ENCODE assay signal across 11 cellular contexts in genomic region chr11:117970400-117971024, GRCh38. TPM values are rescaled to one million over a fixed set of nuclear protein-coding genes. Genes with fewer than 3 reads are reported as not detected.
A peak's percentile ranks its signal among the peaks of the same experiment; 100 is the strongest.
DNase-seq lines count a peak whose midpoint lies in the region; ATAC-seq and TF ChIP-seq lines count a peak whose summit lies in the region.
"Had no signal": no experiment of that assay in that cellular context is flagged by ENCODE, and none has a peak within 500 bp of the region (broad histone marks: within the 10 kb centered on the region; RNA-seq: fewer than 3 reads in every experiment).

No MANE protein-coding gene starts in this region.

- intact Hi-C loops in OCI-LY7 (cut with micrococcal nuclease; ENCODE audit: unreplicated experiment) = no loop called here

- H3K9me2 ChIP-seq in OCI-LY7 (ENCODE audit: insufficient read depth, low read length) = no peaks in the 10 kb centered on the region

- H3K4me3 ChIP-seq in OCI-LY7 (ENCODE audit: low read depth, low read length, poor library complexity, severe bottlenecking) = no peak overlapping the region

- in situ Hi-C loops in KBM-7 (cut with MboI; ENCODE audit: low pct_unique_long_range_greater_than_20kb, low sequenced_read_pairs) = no loop called here

- H3K4me3 Mint-ChIP-seq in activated CD8-positive, alpha-beta T cell treated with anti-CD3 and anti-CD28 coated beads, Interleukin-2, amount 10 ng/mL, durations not matched to agents 7 days and 5 days = no peak overlapping the region

- peak; percentile 59 for ATAC-seq in activated CD8-positive, alpha-beta T cell treated with anti-CD3 and anti-CD28 coated beads, Interleukin-2, amount 10 ng/mL, durations not matched to agents 7 days and 5 days
- no peak for ATAC-seq in HG03175 (IDR thresholded peaks at IDR 0.05; ENCODE audit: unreplicated experiment)
- no peak for ATAC-seq in GM19455 (IDR thresholded peaks at IDR 0.05; ENCODE audit: unreplicated experiment)

- POLR2A ChIA-PET in activated CD8-positive, alpha-beta T cell treated with anti-CD3 and anti-CD28 coated beads, Interleukin-2, amount 10 ng/mL, durations not matched to agents 7 days and 5 days (lab: Charles Lee) = interaction anchor here (0.7 to 2.7 kb wide), 7 partner anchors 15 to 45 kb away, joined by 3 to 17 read pairs (median 4); partner anchors contain the start of gene IL10RA
- POLR2A ChIA-PET in OCI-LY7 (lab: Charles Lee) = no interaction called here

- no TSS peak for BruUV-seq in OCI-LY7 (replicated peaks; lab: Mats Ljungman, UMichigan)

- H3K79me2 ChIP-seq in OCI-LY7 (ENCODE audit: insufficient read depth, low read depth, low read length) = no peaks in the 10 kb centered on the region

- peak overlapping the region; percentile 47 for H3K27ac Mint-ChIP-seq in activated CD8-positive, alpha-beta T cell treated with anti-CD3 and anti-CD28 coated beads, Interleukin-2, amount 10 ng/mL, durations not matched to agents 7 days and 5 days

- H3K27me3 Mint-ChIP-seq in activated CD8-positive, alpha-beta T cell treated with anti-CD3 and anti-CD28 coated beads, Interleukin-2, amount 10 ng/mL, durations not matched to agents 7 days and 5 days (ENCODE audit: low read depth) = no peaks in the 10 kb centered on the region

- no peaks in the 10 kb centered on the region for H3K4me1 ChIP-seq in OCI-LY7 (ENCODE audit: insufficient read depth, low read length, poor library complexity, severe bottlenecking)

- no peaks in the 10 kb centered on the region for H3K9me3 Mint-ChIP-seq in activated CD8-positive, alpha-beta T cell treated with anti-CD3 and anti-CD28 coated beads, Interleukin-2, amount 10 ng/mL, durations not matched to agents 7 days and 5 days (ENCODE audit: insufficient read depth)

- H4K20me1 ChIP-seq in OCI-LY7 (ENCODE audit: insufficient read depth, low read length) = no peaks in the 10 kb centered on the region

- H3K36me3 Mint-ChIP-seq in activated CD8-positive, alpha-beta T cell treated with anti-CD3 and anti-CD28 coated beads, Interleukin-2, amount 10 ng/mL, durations not matched to agents 7 days and 5 days (ENCODE audit: low read depth) = peaks cover 17% of the 10 kb centered on the region

- H2AFZ ChIP-seq in OCI-LY7 (ENCODE audit: low read length) = no peak overlapping the region

- H3K27ac ChIP-seq in OCI-LY7 (ENCODE audit: low read depth, low read length, poor library complexity, severe bottlenecking) = no peak overlapping the region

- TF ChIP-seq CTCF in OCI-LY7 (conservative IDR thresholded peaks at IDR 0.05; ENCODE audit: low read length) = no peak

- no peaks in the 10 kb centered on the region for H3K36me3 ChIP-seq in OCI-LY7 (ENCODE audit: insufficient read depth, low read length)

- no peak overlapping the region for H3K4me2 ChIP-seq in OCI-LY7 (ENCODE audit: low read length)

- peak; percentile 93 for DNase-seq in CMK (ENCODE audit: low read depth)
- peak; percentile 85 for DNase-seq in KBM-7
- peak; percentile 56 for DNase-seq in activated CD8-positive, alpha-beta T cell treated with anti-CD3 and anti-CD28 coated beads, Interleukin-2, amount 10 ng/mL, durations not matched to agents 7 days and 5 days
- DNase-seq in medulla oblongata (ENCODE audit: extremely low spot score) = peak; percentile 43
- no peak for DNase-seq in OCI-LY7 (ENCODE audit: low spot score)
- DNase-seq in NCI-H1092 treated with DMSO at 0.1 percent for 48 hours (lab: John Stamatoyannopoulos, UW) = no peak
- DNase-seq: NCI-H510A, posterior cingulate gyrus had no signal

- peaks cover 66% of the 10 kb centered on the region for H3K4me1 Mint-ChIP-seq in activated CD8-positive, alpha-beta T cell treated with anti-CD3 and anti-CD28 coated beads, Interleukin-2, amount 10 ng/mL, durations not matched to agents 7 days and 5 days (ENCODE audit: low read depth)

- H3K9me3 ChIP-seq in OCI-LY7 (ENCODE audit: low read length) = no peaks in the 10 kb centered on the region

- CTCF ChIA-PET in activated CD8-positive, alpha-beta T cell treated with anti-CD3 and anti-CD28 coated beads, Interleukin-2, amount 10 ng/mL, durations not matched to agents 7 days and 5 days (lab: Charles Lee) = interaction anchor here (1.0 to 24.6 kb wide), 7 partner anchors 13 to 127 kb away, joined by 3 to 401 read pairs (median 3); no protein-coding TSS in a partner anchor
- CTCF ChIA-PET in OCI-LY7 (lab: Charles Lee; ENCODE audit: unreplicated experiment) = no interaction called here

RNA-seq across cellular contexts. Expression of gene IL10RA, which starts 15.7 kb away (rescaled TPM):
- total RNA-seq in activated CD8-positive, alpha-beta T cell treated with anti-CD3 and anti-CD28 coated beads, Interleukin-2, amount 10 ng/mL, durations not matched to agents 7 days and 5 days = 100 to 1,000 TPM; 202 to 210 TPM
- 8.2 and 15.7 TPM in 2 replicates for total RNA-seq in OCI-LY7 (2014; rRNA removed; shearing (Covaris generic))
- total RNA-seq in OCI-LY7 (2022) = 18.3 and 25.2 TPM in 2 replicates
- total RNA-seq: fibroblast of villous mesenchyme had no signal

RNA-seq across cellular contexts. Expression of gene TMPRSS13, which starts 41.3 kb away (rescaled TPM):
- 1 to 10 TPM; 1.8 to 2.5 TPM for total RNA-seq in activated CD8-positive, alpha-beta T cell treated with anti-CD3 and anti-CD28 coated beads, Interleukin-2, amount 10 ng/mL, durations not matched to agents 7 days and 5 days
- 0.33 and 0.79 TPM in 2 replicates for total RNA-seq in OCI-LY7 (2014; rRNA removed; shearing (Covaris generic))
- total RNA-seq in OCI-LY7 (2022) = 0.85 and 1.1 TPM in 2 replicates
- total RNA-seq: fibroblast of villous mesenchyme had no signal

Comparison
In these comparisons a context has a peak if more than half of its experiments do, and no peak if none do; other contexts are left out.
1. DNase-seq: peak in CMK (single experiment), KBM-7 (single experiment), activated CD8-positive, alpha-beta T cell treated with anti-CD3 and anti-CD28 coated beads, Interleukin-2, amount 10 ng/mL, durations not matched to agents 7 days and 5 days (single experiment) and medulla oblongata (single experiment); none in OCI-LY7 (single experiment) and NCI-H1092 treated with DMSO at 0.1 percent for 48 hours (single experiment).
2. RNA of gene IL10RA, which starts 15.7 kb away (total RNA-seq): 202 to 210 TPM in activated CD8-positive, alpha-beta T cell treated with anti-CD3 and anti-CD28 coated beads, Interleukin-2, amount 10 ng/mL, durations not matched to agents 7 days and 5 days; 8.2 to 25.2 TPM in OCI-LY7; every median in the first group is over 4 times any median in the second.